Comparison of ENCODE assay signal across 16 cellular contexts in genomic region chr13:50592412-50593145, GRCh38.
DNase-seq lines count a peak whose midpoint lies in the region; ATAC-seq and TF ChIP-seq lines count a peak whose summit lies in the region.
"Had no signal": no experiment of that assay in that cellular context is flagged by ENCODE, and none has a peak within 500 bp of the region (broad histone marks: within the 10 kb centered on the region; RNA-seq: fewer than 3 reads in every experiment).

No MANE protein-coding gene starts in this region.

- peak; percentile 30 for DNase-seq in AG08395 (ENCODE audit: low spot score)
- peak; percentile 56 for DNase-seq in HS-5 (ENCODE audit: low read depth)
- no peak for DNase-seq in T-cell
- DNase-seq in foreskin keratinocyte: peak; percentile 74 to 92
- DNase-seq in GM20000 (ENCODE audit: low spot score): no peak
- no peak for DNase-seq in SIG-M5 (lab: John Stamatoyannopoulos, UW)
- DNase-seq in DMS 273 treated with DMSO at 0.1 percent for 48 hours (lab: John Stamatoyannopoulos, UW): no peak
- DNase-seq: activated CD4-positive, CD25-positive, alpha-beta regulatory T cell; activated T-cell treated with anti-CD3 and anti-CD28 coated beads, Interleukin-2, amount 50 U/mL, for 48 hours; BE2C; KBM-7; NCI-H2107; Peyer's patch; stimulated activated CD4-positive, alpha-beta T cell treated with anti-CD3 and anti-CD28 coated beads, Interleukin-4, amount 100 ng/mL, for 4 hours had no signal

- H3K36me3 Mint-ChIP-seq in T-cell: no peaks in the 10 kb centered on the region

- H3K4me1 Mint-ChIP-seq in T-cell: peaks cover 37 to 44% (median 44%) of the 10 kb centered on the region in 3 donors

- POLR2A ChIA-PET in T-cell (lab: Charles Lee): interaction anchor here in 1 of 2 donors (0.7 kb wide), 1 partner anchor 95 kb away, joined by 3 read pairs; no protein-coding TSS in a partner anchor

- ATAC-seq in T-cell (replicated peaks in 1 of 4) (no peak), foreskin keratinocyte (peak; percentile 73), GM18907 (IDR thresholded peaks at IDR 0.05; ENCODE audit: unreplicated experiment) (no peak)

- H3K27ac ChIP-seq in foreskin keratinocyte: no peak overlapping the region

- CTCF ChIA-PET in T-cell (lab: Charles Lee): interaction anchor here (0.5 to 0.6 kb wide), 3 partner anchors 218 to 1277 kb away, joined by 3 read pairs; no protein-coding TSS in a partner anchor

- no peaks in the 10 kb centered on the region for H3K9me3 Mint-ChIP-seq in T-cell
- H3K9me3 Mint-ChIP-seq: central memory CD8-positive, alpha-beta T cell had no signal

- H3K27ac Mint-ChIP-seq in T-cell: peak overlapping the region; percentile 56 to 60

- no peaks in the 10 kb centered on the region for H3K27me3 ChIP-seq in foreskin keratinocyte
- H3K27me3 ChIP-seq: BE2C, Peyer's patch had no signal

- peaks cover 26% of the 10 kb centered on the region for H3K4me1 ChIP-seq in foreskin keratinocyte

- no peak overlapping the region for H3K4me3 Mint-ChIP-seq in T-cell
- H3K4me3 Mint-ChIP-seq: central memory CD8-positive, alpha-beta T cell had no signal

- TF ChIP-seq CTCF in foreskin keratinocyte (conservative IDR thresholded peaks at IDR 0.05) (no peak), GM20000 (IDR thresholded peaks at IDR 0.05; ENCODE audit: extremely low read depth, missing control alignments) (no peak)

- H3K27me3 Mint-ChIP-seq in T-cell: no peaks in the 10 kb centered on the region
- H3K27me3 Mint-ChIP-seq: central memory CD8-positive, alpha-beta T cell had no signal

Comparison
In these comparisons a context has a peak if more than half of its experiments do, and no peak if none do; other contexts are left out.
1. DNase-seq: peak in AG08395 (single experiment), HS-5 (single experiment) and foreskin keratinocyte (2 of 2); none in T-cell (0 of 34), GM20000 (single experiment), SIG-M5 (single experiment) and DMS 273 treated with DMSO at 0.1 percent for 48 hours (single experiment).